In genomic region chr18:69658137-69658536, GRCh38 we compare ENCODE assay signal across 14 cellular contexts.
"Had no signal": no experiment of that assay in that cellular context is flagged by ENCODE, and none has a peak within 500 bp of the region (broad histone marks: within the 10 kb centered on the region; RNA-seq: fewer than 3 reads in every experiment).

No MANE protein-coding gene starts in this region.

- DNase-seq: activated CD4-positive, alpha-beta T cell treated with anti-CD3 and anti-CD28 coated beads, Interleukin-2, amount 50 U/mL, for 4 hours; activated gamma-delta T cell; amygdala; dermis blood vessel endothelial cell; effector memory CD4-positive, alpha-beta T cell; esophagus squamous epithelium; gastrocnemius medialis; head of caudate nucleus; left lung; occipital lobe; stimulated activated CD4-positive, alpha-beta T cell treated with anti-CD3 and anti-CD28 coated beads, Interleukin-2, amount 100 ng/mL, for 24 hours; stimulated activated naive CD4-positive, alpha-beta T cell treated with Interleukin-2 at 50 U/mL for 16 hours; thyroid gland had no signal

- H3K4me3 ChIP-seq: cardiac muscle cell, esophagus squamous epithelium, gastrocnemius medialis, left lung, thyroid gland had no signal

- ATAC-seq: gastrocnemius medialis, left lung had no signal
